8 cellular contexts compared by ENCODE assay signal in genomic region chr3:48472673-48472922, GRCh38. TPM values are rescaled to one million over a fixed set of nuclear protein-coding genes. Genes with fewer than 3 reads are reported as not detected.
DNase-seq lines count a peak whose midpoint lies in the region; ATAC-seq, FAIRE-seq and TF ChIP-seq lines count a peak whose summit lies in the region.

No MANE protein-coding gene starts in this region.

- H3K27me3 ChIP-seq in K562 (ENCODE audit: control insufficient read depth in 2 of 2, insufficient read depth in 2 of 2, low read length in 2 of 2) (no peaks in the 10 kb centered on the region), right lobe of liver (no peaks in the 10 kb centered on the region)

- H3K4me3 ChIP-seq in K562 (peak overlapping the region; percentile 46), right lobe of liver (peak overlapping the region; percentile 68 to 92 (median 91))

- in situ Hi-C loops in K562 (cut with MboI) = no loop called here

- no peaks in the 10 kb centered on the region for H3K27me3 Mint-ChIP-seq in type B pancreatic cell

- H3K9me3 Mint-ChIP-seq in type B pancreatic cell = no peaks in the 10 kb centered on the region

- BruUV-seq in K562 (replicated peaks; lab: Mats Ljungman, UMichigan) = TSS peak; percentile 83

- peak overlapping the region; percentile 99 for H3K27ac ChIP-seq in K562 (ENCODE audit: extremely low read depth, low read depth, low read length)
- H3K27ac ChIP-seq in right lobe of liver = peak overlapping the region; percentile 93 to 99 (median 98)

- POLR2A ChIA-PET in K562 (lab: Yijun Ruan, JAX) = interaction anchor here (0.6 to 2.5 kb wide), 10 partner anchors 11 to 163 kb away, joined by 3 to 7 read pairs (median 4); partner anchors contain the start of genes ATRIP, CCDC51, SHISA5 and SLC26A6

- peak in 3 of 4 experiments; percentile 42 to 54 (median 42) for DNase-seq in K562 (ENCODE audit: extremely low read depth in 1 of 4, low spot score in 3 of 4)
- peak in 1 of 3 donors; percentile 33 for DNase-seq in right lobe of liver
- DNase-seq in type B pancreatic cell (ENCODE audit: extremely low spot score, unreplicated experiment) = no peak
- DNase-seq in posterior vena cava (ENCODE audit: low spot score) = no peak
- no peak for DNase-seq in stimulated activated CD4-positive, alpha-beta T cell treated with anti-CD3 and anti-CD28 coated beads, Interleukin-4, amount 100 ng/mL, for 4 hours
- DNase-seq in NCI-H345 treated with DMSO at 0.1 percent for 48 hours (lab: John Stamatoyannopoulos, UW; ENCODE audit: unreplicated experiment) = no peak

- intact Hi-C loops in K562 (cut with micrococcal nuclease) = loop anchor here (2.0 kb wide), 1 partner anchor 34 kb away; no protein-coding TSS in a partner anchor
- intact Hi-C loops in right lobe of liver (cut with DNase I) = no loop called here
- intact Hi-C loops in posterior vena cava (cut with DNase I) = loop anchor here in 1 of 2 donors (2.0 kb wide), 1 partner anchor 30 kb away; no protein-coding TSS in a partner anchor

- H3K4me2 ChIP-seq in K562 (ENCODE audit: insufficient read depth, low read length) = peak overlapping the region; percentile 94

- peaks cover 27% of the 10 kb centered on the region for H3K4me1 Mint-ChIP-seq in type B pancreatic cell (ENCODE audit: unreplicated experiment)

- peak overlapping the region; percentile 81 for H3K9ac ChIP-seq in ES-I3 (ENCODE audit: low read depth, low read length)
- H3K9ac ChIP-seq in K562 (ENCODE audit: insufficient read depth in 1 of 2, low read depth in 2 of 2, low read length in 2 of 2) = peak overlapping the region; percentile 90 to 94

- H3K4me1 ChIP-seq in ES-I3 (ENCODE audit: insufficient read depth, low read length) (peaks cover 14% of the 10 kb centered on the region), K562 (replicated peaks in 1 of 2; ENCODE audit: control insufficient read depth in 2 of 2, insufficient read depth in 2 of 2, low read length in 2 of 2) (peaks cover 5 to 39% of the 10 kb centered on the region in 2 experiments; a peak in 4 of 5 replicates), right lobe of liver (peaks cover 0 to 51% (median 27%) of the 10 kb centered on the region in 4 donors)

- WGBS in K562 (ENCODE audit: insufficient coverage, low coverage, missing lambda C conversion rate) = 0% methylated on average over 3 of the region's 5 CpGs
- WGBS in right lobe of liver (ENCODE audit: insufficient coverage, low coverage, low lambda C conversion rate, missing lambda C conversion rate) = 0% methylated on average over 2 of the region's 5 CpGs

- CTCF ChIA-PET in K562 (lab: Yijun Ruan, JAX; ENCODE audit: low intra/inter-chr PET ratio) = no interaction called here

- H3K4me3 Mint-ChIP-seq in type B pancreatic cell = peak overlapping the region; percentile 99

- no peak for TF ChIP-seq EP300 in K562 (IDR thresholded peaks at IDR 0.05; ENCODE audit: low read length)

- H3K27ac Mint-ChIP-seq in type B pancreatic cell = peak overlapping the region; percentile 100

- no peak for FAIRE-seq in K562 (lab: Jason Lieb, UNC)

- no peak for TF ChIP-seq RAD21 in K562 (CRISPR knock-in tag; conservative IDR thresholded peaks at IDR 0.05 in 1 of 2, IDR thresholded peaks at IDR 0.05 in 1 of 2)

- H3K79me2 ChIP-seq in K562 (ENCODE audit: control insufficient read depth, insufficient read depth, low read length) = peaks cover 24% of the 10 kb centered on the region

- no peaks in the 10 kb centered on the region for H4K20me1 ChIP-seq in K562 (replicated peaks; ENCODE audit: control insufficient read depth, insufficient read depth, low read length)

- no peaks in the 10 kb centered on the region for H3K9me3 ChIP-seq in ES-I3 (ENCODE audit: control insufficient read depth, insufficient read depth, low read length)
- no peaks in the 10 kb centered on the region for H3K9me3 ChIP-seq in K562 (replicated peaks; ENCODE audit: control insufficient read depth, insufficient read depth, low read depth, low read length)
- H3K9me3 ChIP-seq in right lobe of liver = no peaks in the 10 kb centered on the region

- H3K9me1 ChIP-seq in K562 (ENCODE audit: control insufficient read depth, insufficient read depth, low read length) = no peaks in the 10 kb centered on the region

- peaks cover 4% of the 10 kb centered on the region for H3K36me3 ChIP-seq in ES-I3 (ENCODE audit: insufficient read depth, low read length)
- H3K36me3 ChIP-seq in K562 (ENCODE audit: control insufficient read depth, insufficient read depth, low read length) = peaks cover 19% of the 10 kb centered on the region; the same call in 1 of the 3 replicates
- peaks cover 0 to 10% (median 0%) of the 10 kb centered on the region in 4 donors for H3K36me3 ChIP-seq in right lobe of liver

- ATAC-seq in HG03280 (IDR thresholded peaks at IDR 0.05; ENCODE audit: unreplicated experiment) (peak; percentile 14), K562 (peak; percentile 73), right lobe of liver (peak; percentile 0 to 7 (median 2))

- TF ChIP-seq POLR2A in K562 (conservative IDR thresholded peaks at IDR 0.05) (no peak), right lobe of liver (IDR thresholded peaks at IDR 0.05) (no peak)

- H2AFZ ChIP-seq in K562 (ENCODE audit: low read depth, low read length) = peak overlapping the region; percentile 99

- H3K36me3 Mint-ChIP-seq in type B pancreatic cell = peaks cover 4% of the 10 kb centered on the region

- TF ChIP-seq CTCF in K562 (IDR thresholded peaks at IDR 0.05 in 2 of 3, conservative IDR thresholded peaks at IDR 0.05 in 1 of 3; ENCODE audit: insufficient read depth in 2 of 3, low read depth in 1 of 3, low read length in 3 of 3) = 0 out of 6 replicates have a peak, but pooled peaks of 1 of the 3 experiments have one; percentile 0
- no peak for TF ChIP-seq CTCF in right lobe of liver (IDR thresholded peaks at IDR 0.05)
- TF ChIP-seq CTCF in type B pancreatic cell (conservative IDR thresholded peaks at IDR 0.05) = no peak

RNA-seq across cellular contexts. Expression of gene ATRIP, which starts 26.1 kb away (rescaled TPM):
- total RNA-seq in K562 (2011; cell fraction: chromatin; rRNA removed; ENCODE audit: low replicate concordance) = 31.8 and 48.5 TPM in 2 replicates
- 22.1 and 30.9 TPM in 2 replicates for total RNA-seq in K562 (2011; cell fraction: nucleolus; rRNA removed)
- total RNA-seq in K562 (2011; cell fraction: nucleoplasm; rRNA removed) = 15.6 and 21.9 TPM in 2 replicates
- total RNA-seq in K562 (2014; rRNA removed) (10.4 and 14.1 TPM in 2 replicates), K562 (2014; rRNA removed; fragmentation: Illumina TruSeq; extraction: Trizol) (15.7 and 19.6 TPM in 2 replicates), K562 (2015; rRNA removed; fragmentation: Illumina TruSeq; extraction: Trizol) (15.3 and 17.4 TPM in 2 replicates), K562 (2021) (13.9 and 14.1 TPM in 2 replicates), right lobe of liver (1 to 10 TPM; 2.4 to 4.5 (median 3.2) TPM), type B pancreatic cell (ENCODE audit: low replicate concordance) (9.3 and 16.0 TPM in 2 replicates), posterior vena cava (1 to 10 TPM; 6.2 to 6.3 TPM)
- polyA plus RNA-seq in K562 (2011; rRNA removed) (10.1 and 10.5 TPM in 2 replicates), K562 (2014; fragmentation: Illumina TruSeq; extraction: Trizol) (15.2 and 15.6 TPM in 2 replicates), K562 (2014; fragmentation: Nextera tagmentation; extraction: Ambion mirVana) (1 to 10 TPM; 1.7 to 2.3 TPM), K562 (2014; rRNA removed) (9.2 and 10.0 TPM in 2 replicates)
- 10.1 and 14.1 TPM in 2 replicates for polyA plus RNA-seq in K562 (2011; cell fraction: cytosol; rRNA removed)
- polyA plus RNA-seq in K562 (2011; cell fraction: nucleus; rRNA removed) = 26.8 and 42.6 TPM in 2 replicates
- 7.9 and 10.1 TPM in 2 replicates for polyA plus RNA-seq in K562 (2012)
- 14.9 and 17.0 TPM in 2 replicates for polyA minus RNA-seq in K562 (2011; rRNA and poly(A)+ RNA removed)
- 9.5 and 9.7 TPM in 2 replicates for polyA minus RNA-seq in K562 (2011; cell fraction: cytosol; rRNA and poly(A)+ RNA removed)
- polyA minus RNA-seq in K562 (2011; cell fraction: nucleus; rRNA and poly(A)+ RNA removed) = 12.8 and 14.1 TPM in 2 replicates

RNA-seq across cellular contexts. Expression of gene SHISA5, which starts 31.4 kb away (rescaled TPM):
- total RNA-seq in K562 (2011; cell fraction: chromatin; rRNA removed; ENCODE audit: low replicate concordance) = 19.3 and 51.6 TPM in 2 replicates
- total RNA-seq in K562 (2011; cell fraction: nucleolus; rRNA removed) = 59.0 and 75.2 TPM in 2 replicates
- 67.4 and 91.0 TPM in 2 replicates for total RNA-seq in K562 (2011; cell fraction: nucleoplasm; rRNA removed)
- 58.8 and 85.0 TPM in 2 replicates for total RNA-seq in K562 (2014; rRNA removed)
- 29.4 and 33.9 TPM in 2 replicates for total RNA-seq in K562 (2014; rRNA removed; fragmentation: Illumina TruSeq; extraction: Trizol)
- 49.8 and 50.3 TPM in 2 replicates for total RNA-seq in K562 (2015; rRNA removed; fragmentation: Illumina TruSeq; extraction: Trizol)
- total RNA-seq in K562 (2021) = 85.8 and 88.2 TPM in 2 replicates
- polyA plus RNA-seq in K562 (2011; rRNA removed) = 56.1 and 69.6 TPM in 2 replicates
- polyA plus RNA-seq in K562 (2011; cell fraction: cytosol; rRNA removed) = 99.2 and 188 TPM in 2 replicates
- polyA plus RNA-seq in K562 (2011; cell fraction: nucleus; rRNA removed) = 42.4 and 47.4 TPM in 2 replicates
- 75.9 and 100 TPM in 2 replicates for polyA plus RNA-seq in K562 (2012)
- polyA plus RNA-seq in K562 (2014; fragmentation: Illumina TruSeq; extraction: Trizol) = 62.2 and 92.3 TPM in 2 replicates
- 10 to 100 TPM in 1 of 2 experiments, 1 to 10 TPM in 1; 8.4 to 11.4 TPM for polyA plus RNA-seq in K562 (2014; fragmentation: Nextera tagmentation; extraction: Ambion mirVana)
- polyA plus RNA-seq in K562 (2014; rRNA removed) = 56.5 and 68.2 TPM in 2 replicates
- polyA minus RNA-seq in K562 (2011; rRNA and poly(A)+ RNA removed) = 24.3 and 33.3 TPM in 2 replicates
- 50.5 and 53.7 TPM in 2 replicates for polyA minus RNA-seq in K562 (2011; cell fraction: cytosol; rRNA and poly(A)+ RNA removed)
- 9.3 and 10.4 TPM in 2 replicates for polyA minus RNA-seq in K562 (2011; cell fraction: nucleus; rRNA and poly(A)+ RNA removed)
- 100 to 1,000 TPM in 4 of 6 experiments, 10 to 100 TPM in 2; 76.3 to 118 (median 101) TPM for total RNA-seq in right lobe of liver
- 162 and 193 TPM in 2 replicates for total RNA-seq in type B pancreatic cell (ENCODE audit: low replicate concordance)
- total RNA-seq in posterior vena cava = 100 to 1,000 TPM; 142 to 147 TPM

RNA-seq across cellular contexts. Expression of gene TMA7, which starts 32.5 kb away (rescaled TPM):
- 33.0 and 39.7 TPM in 2 replicates for total RNA-seq in K562 (2011; cell fraction: chromatin; rRNA removed; ENCODE audit: low replicate concordance)
- 42.8 and 52.5 TPM in 2 replicates for total RNA-seq in K562 (2011; cell fraction: nucleolus; rRNA removed)
- total RNA-seq in K562 (2011; cell fraction: nucleoplasm; rRNA removed) = 61.4 and 82.2 TPM in 2 replicates
- total RNA-seq in K562 (2014; rRNA removed) = 587 and 775 TPM in 2 replicates
- 389 and 394 TPM in 2 replicates for total RNA-seq in K562 (2014; rRNA removed; fragmentation: Illumina TruSeq; extraction: Trizol)
- 476 and 486 TPM in 2 replicates for total RNA-seq in K562 (2015; rRNA removed; fragmentation: Illumina TruSeq; extraction: Trizol)
- 201 and 209 TPM in 2 replicates for total RNA-seq in K562 (2021)
- 160 and 232 TPM in 2 replicates for polyA plus RNA-seq in K562 (2011; rRNA removed)
- 25.9 and 86.1 TPM in 2 replicates for polyA plus RNA-seq in K562 (2011; cell fraction: cytosol; rRNA removed)
- 42.3 and 57.7 TPM in 2 replicates for polyA plus RNA-seq in K562 (2011; cell fraction: nucleus; rRNA removed)
- 188 and 520 TPM in 2 replicates for polyA plus RNA-seq in K562 (2012)
- polyA plus RNA-seq in K562 (2014; fragmentation: Illumina TruSeq; extraction: Trizol) = 318 and 361 TPM in 2 replicates
- 100 to 1,000 TPM; 835 to 942 TPM for polyA plus RNA-seq in K562 (2014; fragmentation: Nextera tagmentation; extraction: Ambion mirVana)
- polyA plus RNA-seq in K562 (2014; rRNA removed) = 810 and 1,003 TPM in 2 replicates
- polyA minus RNA-seq in K562 (2011; rRNA and poly(A)+ RNA removed) = 32.1 and 43.5 TPM in 2 replicates
- polyA minus RNA-seq in K562 (2011; cell fraction: cytosol; rRNA and poly(A)+ RNA removed) = 17.8 and 24.1 TPM in 2 replicates
- 19.9 and 32.4 TPM in 2 replicates for polyA minus RNA-seq in K562 (2011; cell fraction: nucleus; rRNA and poly(A)+ RNA removed)
- total RNA-seq in right lobe of liver = 100 to 1,000 TPM in 2 of 6 experiments, 10 to 100 TPM in 4; 64.8 to 182 (median 80.1) TPM
- 268 and 281 TPM in 2 replicates for total RNA-seq in type B pancreatic cell (ENCODE audit: low replicate concordance)
- 100 to 1,000 TPM; 112 to 178 TPM for total RNA-seq in posterior vena cava

RNA-seq across cellular contexts. Expression of gene CCDC51, which starts 32.7 kb away (rescaled TPM):
- 2.8 and 4.0 TPM in 2 replicates for total RNA-seq in K562 (2011; cell fraction: chromatin; rRNA removed; ENCODE audit: low replicate concordance)
- 2.8 and 3.0 TPM in 2 replicates for total RNA-seq in K562 (2011; cell fraction: nucleolus; rRNA removed)
- 3.9 and 4.0 TPM in 2 replicates for total RNA-seq in K562 (2011; cell fraction: nucleoplasm; rRNA removed)
- total RNA-seq in K562 (2014; rRNA removed) (17.4 and 20.8 TPM in 2 replicates), K562 (2014; rRNA removed; fragmentation: Illumina TruSeq; extraction: Trizol) (10.2 and 14.0 TPM in 2 replicates), K562 (2015; rRNA removed; fragmentation: Illumina TruSeq; extraction: Trizol) (17.3 and 18.6 TPM in 2 replicates), K562 (2021) (12.8 and 15.7 TPM in 2 replicates), right lobe of liver (10 to 100 TPM in 2 of 6 experiments, 1 to 10 TPM in 4; 5.9 to 16.0 (median 8.1) TPM), type B pancreatic cell (ENCODE audit: low replicate concordance) (15.0 and 25.7 TPM in 2 replicates), posterior vena cava (10 to 100 TPM; 13.0 to 16.2 TPM)
- polyA plus RNA-seq in K562 (2011; rRNA removed) (16.0 and 16.5 TPM in 2 replicates), K562 (2014; fragmentation: Illumina TruSeq; extraction: Trizol) (15.7 and 18.0 TPM in 2 replicates), K562 (2014; fragmentation: Nextera tagmentation; extraction: Ambion mirVana) (1 to 10 TPM; 6.5 to 6.8 TPM), K562 (2014; rRNA removed) (16.5 and 18.0 TPM in 2 replicates)
- 17.1 and 20.0 TPM in 2 replicates for polyA plus RNA-seq in K562 (2011; cell fraction: cytosol; rRNA removed)
- polyA plus RNA-seq in K562 (2011; cell fraction: nucleus; rRNA removed) = 7.2 and 8.2 TPM in 2 replicates
- polyA plus RNA-seq in K562 (2012) = 12.6 and 14.9 TPM in 2 replicates
- polyA minus RNA-seq in K562 (2011; rRNA and poly(A)+ RNA removed) = 8.6 and 10.2 TPM in 2 replicates
- 2.4 and 7.1 TPM in 2 replicates for polyA minus RNA-seq in K562 (2011; cell fraction: cytosol; rRNA and poly(A)+ RNA removed)
- polyA minus RNA-seq in K562 (2011; cell fraction: nucleus; rRNA and poly(A)+ RNA removed) = 1.3 and 1.6 TPM in 2 replicates

RNA-seq across cellular contexts. Expression of gene PLXNB1, which starts 42.7 kb away (rescaled TPM):
- total RNA-seq in K562 (2011; cell fraction: chromatin; rRNA removed; ENCODE audit: low replicate concordance) = 67.7 and 204 TPM in 2 replicates
- 92.2 and 100 TPM in 2 replicates for total RNA-seq in K562 (2011; cell fraction: nucleolus; rRNA removed)
- total RNA-seq in K562 (2011; cell fraction: nucleoplasm; rRNA removed) = 59.2 and 60.7 TPM in 2 replicates
- total RNA-seq in K562 (2014; rRNA removed) = 11.2 and 12.7 TPM in 2 replicates
- 2.1 and 3.9 TPM in 2 replicates for total RNA-seq in K562 (2014; rRNA removed; fragmentation: Illumina TruSeq; extraction: Trizol)
- total RNA-seq in K562 (2015; rRNA removed; fragmentation: Illumina TruSeq; extraction: Trizol) = 6.0 and 6.3 TPM in 2 replicates
- 11.4 and 13.9 TPM in 2 replicates for total RNA-seq in K562 (2021)
- 6.0 and 16.7 TPM in 2 replicates for polyA plus RNA-seq in K562 (2011; rRNA removed)
- 10.8 and 14.2 TPM in 2 replicates for polyA plus RNA-seq in K562 (2011; cell fraction: cytosol; rRNA removed)
- polyA plus RNA-seq in K562 (2011; cell fraction: nucleus; rRNA removed) = 106 and 120 TPM in 2 replicates
- 11.5 and 18.7 TPM in 2 replicates for polyA plus RNA-seq in K562 (2012)
- 7.3 and 9.2 TPM in 2 replicates for polyA plus RNA-seq in K562 (2014; fragmentation: Illumina TruSeq; extraction: Trizol)
- under 1 TPM; 0.17 to 0.24 TPM for polyA plus RNA-seq in K562 (2014; fragmentation: Nextera tagmentation; extraction: Ambion mirVana)
- polyA plus RNA-seq in K562 (2014; rRNA removed) = 10.6 and 17.4 TPM in 2 replicates
- polyA minus RNA-seq in K562 (2011; rRNA and poly(A)+ RNA removed) = 5.0 and 8.2 TPM in 2 replicates
- polyA minus RNA-seq in K562 (2011; cell fraction: cytosol; rRNA and poly(A)+ RNA removed) = 10.0 and 12.9 TPM in 2 replicates
- 27.1 and 27.3 TPM in 2 replicates for polyA minus RNA-seq in K562 (2011; cell fraction: nucleus; rRNA and poly(A)+ RNA removed)
- total RNA-seq in right lobe of liver = 100 to 1,000 TPM in 2 of 6 experiments, 10 to 100 TPM in 4; 65.9 to 132 (median 86.5) TPM
- 212 and 367 TPM in 2 replicates for total RNA-seq in type B pancreatic cell (ENCODE audit: low replicate concordance)
- total RNA-seq in posterior vena cava = 10 to 100 TPM; 76.4 to 76.7 TPM

Comparison
In these comparisons a context has a peak if more than half of its experiments do, and no peak if none do; other contexts are left out.
1. ATAC-seq: peak in every context shown above with its lines; median percentile 73 in K562; 14 in HG03280; 2 in right lobe of liver.
2. DNase-seq: peak in K562 (3 of 4); none in type B pancreatic cell (single experiment), posterior vena cava (single experiment), stimulated activated CD4-positive, alpha-beta T cell treated with anti-CD3 and anti-CD28 coated beads, Interleukin-4, amount 100 ng/mL, for 4 hours (0 of 2) and NCI-H345 treated with DMSO at 0.1 percent for 48 hours (single experiment).